In the genomic region with DNA sequence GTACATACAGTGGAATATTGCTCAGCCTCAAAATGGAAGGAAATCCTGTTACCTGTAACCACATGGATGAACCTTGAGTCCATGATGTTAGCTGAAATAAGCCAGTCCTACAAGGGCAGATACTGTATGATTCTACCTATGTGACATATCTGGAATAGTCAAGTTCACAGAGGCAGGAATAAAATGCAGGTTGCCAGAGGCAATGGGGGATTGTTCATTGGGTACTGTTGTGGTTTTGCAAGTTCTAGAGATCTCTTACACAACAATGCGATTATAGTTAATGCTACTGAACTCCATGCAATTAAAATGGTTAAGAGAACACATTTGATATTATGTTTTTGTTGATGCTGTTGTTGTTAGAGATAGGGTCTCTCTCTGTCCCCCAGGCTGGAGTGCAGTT, we compare ENCODE assay signal across 15 cellular contexts.
DNase-seq lines count a peak whose midpoint lies in the region; ATAC-seq, FAIRE-seq and TF ChIP-seq lines count a peak whose summit lies in the region.
"Had no signal": no experiment of that assay in that cellular context is flagged by ENCODE, and none has a peak within 500 bp of the region (broad histone marks: within the 10 kb centered on the region; RNA-seq: fewer than 3 reads in every experiment).

No MANE protein-coding gene starts in this region.

- H3K9me3 Mint-ChIP-seq in astrocyte (ENCODE audit: unreplicated experiment) (no peaks in the 10 kb centered on the region), osteocyte (ENCODE audit: unreplicated experiment) (peaks cover 10% of the 10 kb centered on the region)

- no peak overlapping the region for H3K4me2 ChIP-seq in IMR-90 (ENCODE audit: low read depth, low read length)
- H3K4me2 ChIP-seq in astrocyte (ENCODE audit: low read length): no peak overlapping the region
- H3K4me2 ChIP-seq in smooth muscle cell: no peak overlapping the region
- H3K4me2 ChIP-seq: A549 had no signal

- no peak overlapping the region for H4K5ac ChIP-seq in IMR-90 (ENCODE audit: low read depth, low read length)

- no peaks in the 10 kb centered on the region for H3K79me2 ChIP-seq in astrocyte (ENCODE audit: insufficient read depth, low read length)
- no peaks in the 10 kb centered on the region for H3K79me2 ChIP-seq in smooth muscle cell (ENCODE audit: low read depth)

- 0 out of 2 replicates have a peak overlapping the region, but pooled peaks have one; percentile 66 for H2BK20ac ChIP-seq in IMR-90 (ENCODE audit: low read depth, low read length)

- H4K20me1 ChIP-seq in IMR-90 (ENCODE audit: insufficient read depth, low read length) (no peaks in the 10 kb centered on the region), astrocyte (ENCODE audit: insufficient read depth, low read length) (no peaks in the 10 kb centered on the region), smooth muscle cell (ENCODE audit: low read depth) (no peaks in the 10 kb centered on the region)

- H3K4me1 ChIP-seq in IMR-90 (ENCODE audit: control insufficient read depth, insufficient read depth, low read length) (peaks cover 3% of the 10 kb centered on the region; the same call in 1 of the 2 replicates), astrocyte (ENCODE audit: insufficient read depth, low read length) (peaks cover 8% of the 10 kb centered on the region), smooth muscle cell (ENCODE audit: low read depth) (peaks cover 5% of the 10 kb centered on the region)
- H3K4me1 ChIP-seq: A549, BE2C had no signal

- H3K56ac ChIP-seq in IMR-90 (ENCODE audit: extremely low read depth, insufficient read depth, low read length): no peak overlapping the region

- H2AK9ac ChIP-seq in IMR-90 (replicated peaks; ENCODE audit: low read depth, low read length, poor library complexity): no peak overlapping the region

- dilution Hi-C loops in IMR-90 (cut with HindIII; ENCODE audit: low sequenced_read_pairs, unreplicated experiment): no loop called here

- H3K18ac ChIP-seq in IMR-90 (ENCODE audit: low read depth, low read length): no peak overlapping the region; the same call in 1 of the 2 replicates

- no peaks in the 10 kb centered on the region; the same call in 1 of the 2 replicates for H3K9me3 ChIP-seq in IMR-90 (ENCODE audit: control insufficient read depth, insufficient read depth, low read length)
- H3K9me3 ChIP-seq in astrocyte (ENCODE audit: insufficient read depth, low read depth, low read length): no peaks in the 10 kb centered on the region
- H3K9me3 ChIP-seq in smooth muscle cell (replicated peaks; ENCODE audit: low read depth): no peaks in the 10 kb centered on the region
- H3K9me3 ChIP-seq: A549, BE2C, HAP-1 had no signal

- H3K4me3 ChIP-seq in IMR-90 (ENCODE audit: insufficient read depth, low read depth, low read length): no peak overlapping the region
- H3K4me3 ChIP-seq in astrocyte (ENCODE audit: insufficient read depth, low read depth, low read length): no peak overlapping the region
- no peak overlapping the region for H3K4me3 ChIP-seq in smooth muscle cell
- H3K4me3 ChIP-seq: A549, HAP-1 had no signal

- no peaks in the 10 kb centered on the region for H3K27me3 Mint-ChIP-seq in astrocyte (ENCODE audit: low read depth, unreplicated experiment)
- no peaks in the 10 kb centered on the region for H3K27me3 Mint-ChIP-seq in osteocyte (ENCODE audit: unreplicated experiment)

- H3K4me1 Mint-ChIP-seq in astrocyte (ENCODE audit: low read depth, unreplicated experiment) (peaks cover 18% of the 10 kb centered on the region), osteocyte (ENCODE audit: unreplicated experiment) (peaks cover 19% of the 10 kb centered on the region)
- H3K4me1 Mint-ChIP-seq: CD4-positive, alpha-beta memory T cell had no signal

- H3K27ac ChIP-seq in IMR-90 (ENCODE audit: insufficient read depth, low read length): no peak overlapping the region
- no peak overlapping the region for H3K27ac ChIP-seq in astrocyte (ENCODE audit: low read depth, low read length)
- H3K27ac ChIP-seq in smooth muscle cell (ENCODE audit: low read depth): peak overlapping the region; percentile 78
- H3K27ac ChIP-seq: A549, C4-2B had no signal

- TF ChIP-seq POLR2A in IMR-90 (IDR thresholded peaks at IDR 0.05; ENCODE audit: low read depth, low read length): no peak

- H3K36me3 Mint-ChIP-seq in astrocyte (ENCODE audit: low read depth, unreplicated experiment) (no peaks in the 10 kb centered on the region), osteocyte (ENCODE audit: unreplicated experiment) (peaks cover 1% of the 10 kb centered on the region)
- H3K36me3 Mint-ChIP-seq: CD4-positive, alpha-beta memory T cell had no signal

- no peak overlapping the region for H2BK120ac ChIP-seq in IMR-90 (ENCODE audit: low read depth, low read length)

- in situ Hi-C loops in IMR-90 (cut with MboI; ENCODE audit: low sequenced_read_pairs): no loop called here

- H3K23ac ChIP-seq in IMR-90 (ENCODE audit: low read depth, low read length): no peak overlapping the region

- H3K27ac Mint-ChIP-seq in astrocyte (ENCODE audit: unreplicated experiment) (peak overlapping the region; percentile 41), osteocyte (ENCODE audit: unreplicated experiment) (no peak overlapping the region)
- H3K27ac Mint-ChIP-seq: CD4-positive, alpha-beta memory T cell had no signal

- H2BK5ac ChIP-seq in IMR-90 (ENCODE audit: low read depth, low read length, poor library complexity, severe bottlenecking): no peak overlapping the region

- no peak overlapping the region; the same call in 1 of the 2 replicates for H2AK5ac ChIP-seq in IMR-90 (ENCODE audit: low read depth, low read length)

- WGBS in IMR-90 (ENCODE audit: extremely low coverage in 2 of 2, insufficient read length in 1 of 2), 2 experiments: no CpG with 5 or more reads among the region's 1 CpG
- WGBS in smooth muscle cell (ENCODE audit: low lambda C conversion rate): 76% methylated on average over 1 of the region's 1 CpG

- H4K91ac ChIP-seq in IMR-90 (ENCODE audit: insufficient read depth, low read depth, low read length): no peak overlapping the region

- H3F3A ChIP-seq in smooth muscle cell (ENCODE audit: low read depth): no peaks in the 10 kb centered on the region

- BruUV-seq in IMR-90 (replicated peaks; lab: Mats Ljungman, UMichigan): no TSS peak

- no peak overlapping the region for H2AFZ ChIP-seq in IMR-90 (replicated peaks; ENCODE audit: low read length, poor library complexity)
- no peak overlapping the region for H2AFZ ChIP-seq in astrocyte (ENCODE audit: low read depth, low read length)
- no peak overlapping the region for H2AFZ ChIP-seq in smooth muscle cell (ENCODE audit: low read depth)

- intact Hi-C loops in IMR-90 (cut with micrococcal nuclease): no loop called here

- peak; percentile 20 for FAIRE-seq in astrocyte (lab: Jason Lieb, UNC)
- FAIRE-seq: G401.6, H1 had no signal

- CTCF ChIA-PET in IMR-90 (lab: Yijun Ruan, JAX): no interaction called here

- H4K8ac ChIP-seq in IMR-90 (ENCODE audit: low read depth in 2 of 2, low read length in 2 of 2): no peak overlapping the region

- H3K9ac ChIP-seq in IMR-90 (ENCODE audit: low read depth, low read length) (no peak overlapping the region), astrocyte (ENCODE audit: low read length) (no peak overlapping the region), smooth muscle cell (ENCODE audit: low read depth) (no peak overlapping the region)

- H3K14ac ChIP-seq in IMR-90 (replicated peaks; ENCODE audit: low read depth, low read length): no peak overlapping the region

- no peaks in the 10 kb centered on the region for H3K27me3 ChIP-seq in IMR-90 (ENCODE audit: control insufficient read depth, insufficient read depth, low read length)
- H3K27me3 ChIP-seq in astrocyte (ENCODE audit: insufficient read depth, low read length): no peaks in the 10 kb centered on the region
- H3K27me3 ChIP-seq in smooth muscle cell (ENCODE audit: low read depth): no peaks in the 10 kb centered on the region
- H3K27me3 ChIP-seq: BE2C had no signal

- H3K4me3 Mint-ChIP-seq in astrocyte (ENCODE audit: unreplicated experiment): no peak overlapping the region
- H3K4me3 Mint-ChIP-seq in osteocyte (ENCODE audit: unreplicated experiment): no peak overlapping the region
- H3K4me3 Mint-ChIP-seq: CD4-positive, alpha-beta memory T cell had no signal

- POLR2A ChIA-PET in IMR-90 (lab: Charles Lee; ENCODE audit: unreplicated experiment): no interaction called here

- H3K4ac ChIP-seq in IMR-90 (ENCODE audit: low read depth, low read length): no peak overlapping the region

- ATAC-seq in IMR-90 (ENCODE audit: low read depth) (no peak), esophagus mucosa (peak; percentile 44), omental fat pad (ENCODE audit: low FRiP score) (no peak)
- ATAC-seq: A549 had no signal

- DNase-seq in IMR-90 (no peak), astrocyte (ENCODE audit: low read depth) (no peak), smooth muscle cell (lab: John Stamatoyannopoulos, UW; ENCODE audit: unreplicated experiment) (no peak), 8988T (no peak), osteocyte (ENCODE audit: extremely low spot score, unreplicated experiment) (no peak), omental fat pad (ENCODE audit: low spot score) (no peak)
- DNase-seq: BE2C; CD4-positive, alpha-beta memory T cell; DMS79 treated with DMSO at 0.1 percent for 48 hours had no signal

- H3K36me3 ChIP-seq in IMR-90 (ENCODE audit: control insufficient read depth, insufficient read depth, low read length): no peaks in the 10 kb centered on the region
- H3K36me3 ChIP-seq in astrocyte (ENCODE audit: insufficient read depth, low read length): no peaks in the 10 kb centered on the region
- no peaks in the 10 kb centered on the region for H3K36me3 ChIP-seq in smooth muscle cell (ENCODE audit: low read depth)
- H3K36me3 ChIP-seq: BE2C, HAP-1 had no signal

- H3K9me1 ChIP-seq in IMR-90 (ENCODE audit: insufficient read depth, low read length): peaks cover 3% of the 10 kb centered on the region; the same call in 1 of the 2 replicates

- H3K79me1 ChIP-seq in IMR-90 (ENCODE audit: low read depth in 1 of 2, low read length in 2 of 2): no peaks in the 10 kb centered on the region

- no peak for TF ChIP-seq RAD21 in IMR-90 (IDR thresholded peaks at IDR 0.05; ENCODE audit: low read length)

- TF ChIP-seq CTCF in IMR-90 (conservative IDR thresholded peaks at IDR 0.05; ENCODE audit: low read depth, low read length) (no peak), astrocyte (IDR thresholded peaks at IDR 0.05; ENCODE audit: insufficient read depth, low read depth, low read length) (no peak), smooth muscle cell (IDR thresholded peaks at IDR 0.05; ENCODE audit: borderline replicate concordance, insufficient read depth, poor library complexity, severe bottlenecking) (no peak), osteocyte (IDR thresholded peaks at IDR 0.05) (no peak), omental fat pad (IDR thresholded peaks at IDR 0.05) (no peak)

- 0 out of 3 replicates have a peak overlapping the region, but pooled peaks have one; percentile 27 for H2BK15ac ChIP-seq in IMR-90 (ENCODE audit: low read depth, low read length)

TF ChIP-seq in IMR-90, 13 proteins besides CTCF, POLR2A, EP300 and RAD21 (continues in another document):
- TF ChIP-seq FOS (IDR thresholded peaks at IDR 0.05; ENCODE audit: low read depth, low read length) (no peak), NFE2L2 (IDR thresholded peaks at IDR 0.05; ENCODE audit: low read depth, low read length) (no peak), RCOR1 (IDR thresholded peaks at IDR 0.05; ENCODE audit: insufficient replicate concordance, low read length) (no peak), RFX5 (IDR thresholded peaks at IDR 0.05; ENCODE audit: low read depth, low read length) (no peak), SMC3 (IDR thresholded peaks at IDR 0.05; ENCODE audit: low read depth, low read length) (no peak)
